Comparison of ENCODE assay signal across 1 cellular context in genomic region chr1:230067441-230067870, GRCh38.
TF ChIP-seq lines count a peak whose summit lies in the region.

No MANE protein-coding gene starts in this region.

TF ChIP-seq in K562, 482 proteins besides CTCF, POLR2A, EP300 and RAD21 (continued from another document and continues in another):
- TF ChIP-seq, protein P1, sequence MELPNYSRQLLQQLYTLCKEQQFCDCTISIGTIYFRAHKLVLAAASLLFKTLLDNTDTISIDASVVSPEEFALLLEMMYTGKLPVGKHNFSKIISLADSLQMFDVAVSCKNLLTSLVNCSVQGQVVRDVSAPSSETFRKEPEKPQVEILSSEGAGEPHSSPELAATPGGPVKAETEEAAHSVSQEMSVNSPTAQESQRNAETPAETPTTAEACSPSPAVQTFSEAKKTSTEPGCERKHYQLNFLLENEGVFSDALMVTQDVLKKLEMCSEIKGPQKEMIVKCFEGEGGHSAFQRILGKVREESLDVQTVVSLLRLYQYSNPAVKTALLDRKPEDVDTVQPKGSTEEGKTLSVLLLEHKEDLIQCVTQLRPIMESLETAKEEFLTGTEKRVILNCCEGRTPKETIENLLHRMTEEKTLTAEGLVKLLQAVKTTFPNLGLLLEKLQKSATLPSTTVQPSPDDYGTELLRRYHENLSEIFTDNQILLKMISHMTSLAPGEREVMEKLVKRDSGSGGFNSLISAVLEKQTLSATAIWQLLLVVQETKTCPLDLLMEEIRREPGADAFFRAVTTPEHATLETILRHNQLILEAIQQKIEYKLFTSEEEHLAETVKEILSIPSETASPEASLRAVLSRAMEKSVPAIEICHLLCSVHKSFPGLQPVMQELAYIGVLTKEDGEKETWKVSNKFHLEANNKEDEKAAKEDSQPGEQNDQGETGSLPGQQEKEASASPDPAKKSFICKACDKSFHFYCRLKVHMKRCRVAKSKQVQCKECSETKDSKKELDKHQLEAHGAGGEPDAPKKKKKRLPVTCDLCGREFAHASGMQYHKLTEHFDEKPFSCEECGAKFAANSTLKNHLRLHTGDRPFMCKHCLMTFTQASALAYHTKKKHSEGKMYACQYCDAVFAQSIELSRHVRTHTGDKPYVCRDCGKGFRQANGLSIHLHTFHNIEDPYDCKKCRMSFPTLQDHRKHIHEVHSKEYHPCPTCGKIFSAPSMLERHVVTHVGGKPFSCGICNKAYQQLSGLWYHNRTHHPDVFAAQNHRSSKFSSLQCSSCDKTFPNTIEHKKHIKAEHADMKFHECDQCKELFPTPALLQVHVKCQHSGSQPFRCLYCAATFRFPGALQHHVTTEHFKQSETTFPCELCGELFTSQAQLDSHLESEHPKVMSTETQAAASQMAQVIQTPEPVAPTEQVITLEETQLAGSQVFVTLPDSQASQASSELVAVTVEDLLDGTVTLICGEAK (IDR thresholded peaks at IDR 0.05) = 0 out of 2 replicates have a peak, but pooled peaks have one; percentile 40
- TF ChIP-seq, protein P1 (CRISPR knock-in tag; IDR thresholded peaks at IDR 0.05) = no peak
- TF ChIP-seq PCBP1 (IDR thresholded peaks at IDR 0.05; ENCODE audit: low read depth, low read length, poor library complexity, severe bottlenecking) = no peak
- TF ChIP-seq CHD2 (IDR thresholded peaks at IDR 0.05; ENCODE audit: low read depth, low read length) = no peak
- no peak for TF ChIP-seq SMAD3 (CRISPR knock-in tag; conservative IDR thresholded peaks at IDR 0.05)
- TF ChIP-seq MEF2D (tag; conservative IDR thresholded peaks at IDR 0.05; ENCODE audit: low read depth) = no peak
- no peak for TF ChIP-seq ZFP30 (CRISPR knock-in tag; IDR thresholded peaks at IDR 0.05; ENCODE audit: borderline replicate concordance)
- TF ChIP-seq ZKSCAN3 (CRISPR knock-in tag; IDR thresholded peaks at IDR 0.05) = no peak
- TF ChIP-seq ZBTB1 (CRISPR knock-in tag; IDR thresholded peaks at IDR 0.05; ENCODE audit: borderline replicate concordance, low read depth) = no peak
- no peak for TF ChIP-seq ZNF165 (CRISPR knock-in tag; IDR thresholded peaks at IDR 0.05; ENCODE audit: borderline replicate concordance)
- TF ChIP-seq EGR1 (conservative IDR thresholded peaks at IDR 0.05) = 0 out of 2 replicates have a peak, but pooled peaks have one; percentile 15
- no peak for TF ChIP-seq HSF4 (CRISPR knock-in tag; IDR thresholded peaks at IDR 0.05; ENCODE audit: borderline replicate concordance)
- TF ChIP-seq ARNT (IDR thresholded peaks at IDR 0.05) = no peak
- TF ChIP-seq, protein P2, sequence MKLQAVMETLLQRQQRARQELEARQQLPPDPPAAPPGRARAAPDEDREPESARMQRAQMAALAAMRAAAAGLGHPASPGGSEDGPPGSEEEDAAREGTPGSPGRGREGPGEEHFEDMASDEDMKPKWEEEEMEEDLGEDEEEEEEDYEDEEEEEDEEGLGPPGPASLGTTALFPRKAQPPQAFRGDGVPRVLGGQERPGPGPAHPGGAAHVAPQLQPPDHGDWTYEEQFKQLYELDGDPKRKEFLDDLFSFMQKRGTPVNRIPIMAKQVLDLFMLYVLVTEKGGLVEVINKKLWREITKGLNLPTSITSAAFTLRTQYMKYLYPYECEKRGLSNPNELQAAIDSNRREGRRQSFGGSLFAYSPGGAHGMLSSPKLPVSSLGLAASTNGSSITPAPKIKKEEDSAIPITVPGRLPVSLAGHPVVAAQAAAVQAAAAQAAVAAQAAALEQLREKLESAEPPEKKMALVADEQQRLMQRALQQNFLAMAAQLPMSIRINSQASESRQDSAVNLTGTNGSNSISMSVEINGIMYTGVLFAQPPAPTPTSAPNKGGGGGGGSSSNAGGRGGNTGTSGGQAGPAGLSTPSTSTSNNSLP (IDR thresholded peaks at IDR 0.05; ENCODE audit: borderline replicate concordance, low read depth, low read length) = no peak
- TF ChIP-seq SRSF9 (IDR thresholded peaks at IDR 0.05; ENCODE audit: borderline replicate concordance, low read depth, low read length) = no peak
- TF ChIP-seq, protein P3, sequence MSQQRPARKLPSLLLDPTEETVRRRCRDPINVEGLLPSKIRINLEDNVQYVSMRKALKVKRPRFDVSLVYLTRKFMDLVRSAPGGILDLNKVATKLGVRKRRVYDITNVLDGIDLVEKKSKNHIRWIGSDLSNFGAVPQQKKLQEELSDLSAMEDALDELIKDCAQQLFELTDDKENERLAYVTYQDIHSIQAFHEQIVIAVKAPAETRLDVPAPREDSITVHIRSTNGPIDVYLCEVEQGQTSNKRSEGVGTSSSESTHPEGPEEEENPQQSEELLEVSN (IDR thresholded peaks at IDR 0.05; ENCODE audit: borderline replicate concordance in 1 of 2, extremely low read depth in 1 of 2, insufficient read depth in 1 of 2, insufficient read length in 1 of 2, low read depth in 1 of 2, low read length in 1 of 2, poor library complexity in 1 of 2, severe bottlenecking in 1 of 2) = peak in 1 of 2 experiments; percentile 2
- peak; percentile 9; the same call in 1 of the 2 replicates for TF ChIP-seq ZNF263 (CRISPR knock-in tag; IDR thresholded peaks at IDR 0.05; ENCODE audit: borderline replicate concordance)
- 0 out of 2 replicates have a peak, but pooled peaks have one; percentile 70 for TF ChIP-seq KAT7 (CRISPR knock-in tag; IDR thresholded peaks at IDR 0.05; ENCODE audit: borderline replicate concordance)
- TF ChIP-seq NFATC3 (IDR thresholded peaks at IDR 0.05) = no peak
- no peak for TF ChIP-seq GATAD2A (IDR thresholded peaks at IDR 0.05)
- no peak for TF ChIP-seq ZNF175 (CRISPR knock-in tag; IDR thresholded peaks at IDR 0.05; ENCODE audit: low read depth)
- TF ChIP-seq ZNF830 (CRISPR knock-in tag; IDR thresholded peaks at IDR 0.05) = no peak
- TF ChIP-seq ZNF668 (CRISPR knock-in tag; IDR thresholded peaks at IDR 0.05) = no peak
- TF ChIP-seq SRSF1 (IDR thresholded peaks at IDR 0.05; ENCODE audit: low read depth, low read length) = no peak
- no peak for TF ChIP-seq TFE3 (CRISPR knock-in tag; IDR thresholded peaks at IDR 0.05)
- TF ChIP-seq, protein P4, sequence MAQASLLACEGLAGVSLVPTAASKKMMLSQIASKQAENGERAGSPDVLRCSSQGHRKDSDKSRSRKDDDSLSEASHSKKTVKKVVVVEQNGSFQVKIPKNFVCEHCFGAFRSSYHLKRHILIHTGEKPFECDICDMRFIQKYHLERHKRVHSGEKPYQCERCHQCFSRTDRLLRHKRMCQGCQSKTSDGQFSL (CRISPR knock-in tag; IDR thresholded peaks at IDR 0.05) = peak; percentile 75
- TF ChIP-seq, protein P4 (tag; IDR thresholded peaks at IDR 0.05) = peak in 1 of 2 experiments; percentile 61; a peak in 1 of 4 replicates
- TF ChIP-seq XRCC4 (IDR thresholded peaks at IDR 0.05; ENCODE audit: extremely low read depth, insufficient read depth, insufficient read length) = no peak
- TF ChIP-seq, protein P5, sequence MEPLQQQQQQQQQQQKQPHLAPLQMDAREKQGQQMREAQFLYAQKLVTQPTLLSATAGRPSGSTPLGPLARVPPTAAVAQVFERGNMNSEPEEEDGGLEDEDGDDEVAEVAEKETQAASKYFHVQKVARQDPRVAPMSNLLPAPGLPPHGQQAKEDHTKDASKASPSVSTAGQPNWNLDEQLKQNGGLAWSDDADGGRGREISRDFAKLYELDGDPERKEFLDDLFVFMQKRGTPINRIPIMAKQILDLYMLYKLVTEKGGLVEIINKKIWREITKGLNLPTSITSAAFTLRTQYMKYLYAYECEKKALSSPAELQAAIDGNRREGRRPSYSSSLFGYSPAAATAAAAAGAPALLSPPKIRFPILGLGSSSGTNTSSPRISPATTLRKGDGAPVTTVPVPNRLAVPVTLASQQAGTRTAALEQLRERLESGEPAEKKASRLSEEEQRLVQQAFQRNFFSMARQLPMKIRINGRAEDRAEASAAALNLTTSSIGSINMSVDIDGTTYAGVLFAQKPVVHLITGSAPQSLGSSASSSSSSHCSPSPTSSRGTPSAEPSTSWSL (CRISPR knock-in tag; IDR thresholded peaks at IDR 0.05; ENCODE audit: borderline replicate concordance) = no peak
- no peak for TF ChIP-seq STAG1 (CRISPR knock-in tag; IDR thresholded peaks at IDR 0.05; ENCODE audit: borderline replicate concordance)
- TF ChIP-seq CEBPG (CRISPR knock-in tag; IDR thresholded peaks at IDR 0.05) = no peak
- TF ChIP-seq CEBPG (tag; conservative IDR thresholded peaks at IDR 0.05 in 1 of 2, IDR thresholded peaks at IDR 0.05 in 1 of 2) = peak in 1 of 2 experiments; percentile 42; a peak in 2 of 4 replicates
- no peak for TF ChIP-seq CBX1 (IDR thresholded peaks at IDR 0.05; ENCODE audit: low read depth)
- no peak for TF ChIP-seq ZNF609 (CRISPR knock-in tag; IDR thresholded peaks at IDR 0.05; ENCODE audit: borderline replicate concordance)
- no peak for TF ChIP-seq ZNF444 (CRISPR knock-in tag; IDR thresholded peaks at IDR 0.05)
- TF ChIP-seq GATA2 (CRISPR knock-in tag; IDR thresholded peaks at IDR 0.05) = no peak
- no peak for TF ChIP-seq NRF1 (conservative IDR thresholded peaks at IDR 0.05 in 1 of 2, IDR thresholded peaks at IDR 0.05 in 1 of 2)
- TF ChIP-seq TRIM28 (IDR thresholded peaks at IDR 0.05) = no peak
